ENCODE assay signal across 21 cellular contexts in genomic region chr9:93812410-93812668, GRCh38.
"Had no signal": no experiment of that assay in that cellular context is flagged by ENCODE, and none has a peak within 500 bp of the region (broad histone marks: within the 10 kb centered on the region; RNA-seq: fewer than 3 reads in every experiment).

No MANE protein-coding gene starts in this region.

- H3K27me3 ChIP-seq: testis, upper lobe of right lung, vagina had no signal

- ATAC-seq: foreskin keratinocyte; left cardiac atrium; left ventricle myocardium superior; psoas muscle; sciatic nerve; stimulated activated naive B cell treated with anti-CD40 and anti-IgM and Interleukin-4, amounts not matched to agents 10 μg/mL and 1 μg/mL and 100 μg/mL, for 72 hours; stimulated activated naive CD8-positive, alpha-beta T cell treated with anti-CD3 and anti-CD28 coated beads, Interleukin-15, amount 100 ng/mL, for 72 hours had no signal

- H3K27ac ChIP-seq: foreskin keratinocyte, hepatocyte, parathyroid adenoma, psoas muscle, testis, tibial nerve, upper lobe of right lung, vagina had no signal

- H3K36me3 Mint-ChIP-seq: naive B cell; stimulated activated naive B cell treated with anti-CD40 and anti-IgM and Interleukin-4, amounts not matched to agents 10 μg/mL and 1 μg/mL and 100 μg/mL, for 72 hours had no signal

- H3K4me1 ChIP-seq: foreskin keratinocyte, parathyroid adenoma, psoas muscle, testis, tibial nerve, upper lobe of right lung, vagina had no signal

- DNase-seq: dermis blood vessel endothelial cell; foreskin keratinocyte; kidney; left cardiac atrium; left ventricle myocardium superior; mesendoderm; naive B cell; psoas muscle; retina; stimulated activated CD4-positive, alpha-beta T cell treated with anti-CD3 and anti-CD28 coated beads, Interleukin-2, amount 100 ng/mL, for 24 hours; stimulated activated CD4-positive, alpha-beta T cell treated with anti-CD3 and anti-CD28 coated beads, Interleukin-4, amount 100 ng/mL, for 4 hours; stimulated activated naive B cell treated with anti-CD40 and anti-IgM and Interleukin-4, amounts not matched to agents 10 μg/mL and 1 μg/mL and 100 μg/mL, for 72 hours; stimulated activated naive CD8-positive, alpha-beta T cell treated with anti-CD3 and anti-CD28 coated beads, Interleukin-15, amount 100 ng/mL, for 72 hours; testis had no signal

- H3K9me3 Mint-ChIP-seq: nephron; stimulated activated naive CD8-positive, alpha-beta T cell treated with anti-CD3 and anti-CD28 coated beads, Interleukin-15, amount 100 ng/mL, for 72 hours had no signal

- H3K36me3 ChIP-seq: tibial nerve, upper lobe of right lung, vagina had no signal

- H3K4me1 Mint-ChIP-seq: naive B cell; stimulated activated naive B cell treated with anti-CD40 and anti-IgM and Interleukin-4, amounts not matched to agents 10 μg/mL and 1 μg/mL and 100 μg/mL, for 72 hours; stimulated activated naive CD8-positive, alpha-beta T cell treated with anti-CD3 and anti-CD28 coated beads, Interleukin-15, amount 100 ng/mL, for 72 hours had no signal

- H3K9me3 ChIP-seq: psoas muscle, testis, upper lobe of right lung, vagina had no signal

- H3K4me3 Mint-ChIP-seq: naive B cell; nephron; stimulated activated naive B cell treated with anti-CD40 and anti-IgM and Interleukin-4, amounts not matched to agents 10 μg/mL and 1 μg/mL and 100 μg/mL, for 72 hours; stimulated activated naive CD8-positive, alpha-beta T cell treated with anti-CD3 and anti-CD28 coated beads, Interleukin-15, amount 100 ng/mL, for 72 hours had no signal

- H3K27ac Mint-ChIP-seq: naive B cell; nephron; stimulated activated naive B cell treated with anti-CD40 and anti-IgM and Interleukin-4, amounts not matched to agents 10 μg/mL and 1 μg/mL and 100 μg/mL, for 72 hours had no signal

- H2AFZ ChIP-seq: hepatocyte, parathyroid adenoma had no signal

- H3K4me2 ChIP-seq: hepatocyte had no signal

- H3K9ac ChIP-seq: parathyroid adenoma had no signal

- FAIRE-seq: kidney had no signal

- H3K79me2 ChIP-seq: hepatocyte, parathyroid adenoma had no signal

- H3K4me3 ChIP-seq: hepatocyte, psoas muscle, testis, tibial nerve, upper lobe of right lung, vagina had no signal
